Comparison of ENCODE assay signal across 12 cellular contexts in the genomic region with DNA sequence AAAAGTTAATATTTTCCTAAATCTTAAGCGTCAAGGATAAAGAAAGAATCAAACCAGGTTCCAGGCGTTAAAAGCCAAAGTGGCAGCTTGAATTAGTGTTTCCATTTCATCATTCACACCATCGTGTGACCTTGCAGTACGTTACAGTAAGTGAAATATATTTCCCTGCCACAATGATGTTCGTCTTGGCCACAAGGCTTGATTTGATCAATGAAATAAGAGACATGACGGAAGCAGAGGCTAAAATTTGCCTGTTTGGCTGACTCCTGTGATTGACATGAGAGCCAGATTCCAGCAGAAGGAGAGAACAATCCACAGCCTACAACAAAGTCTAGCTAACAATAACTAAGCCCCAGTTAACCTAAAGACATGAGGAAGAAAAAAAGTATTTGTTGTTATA.
"Had no signal": no experiment of that assay in that cellular context is flagged by ENCODE, and none has a peak within 500 bp of the region (broad histone marks: within the 10 kb centered on the region; RNA-seq: fewer than 3 reads in every experiment).

No MANE protein-coding gene starts in this region.

- H3K4me3 ChIP-seq: ascending aorta, dorsolateral prefrontal cortex, esophagus muscularis mucosa, lung had no signal

- H3K4me1 ChIP-seq: ascending aorta had no signal

- H3K27me3 Mint-ChIP-seq: activated naive CD8-positive, alpha-beta T cell treated with anti-CD3 and anti-CD28 coated beads, Interleukin-2, amount 10 ng/mL, durations not matched to agents 7 days and 5 days; activated T-helper 17 cell treated with anti-CD3 and anti-CD28 coated beads, Interleukin-2, amount 50 U/mL, for 72 hours had no signal

- H3K9me3 ChIP-seq: ascending aorta, esophagus muscularis mucosa, neutrophil had no signal

- DNase-seq: activated CD4-positive, alpha-beta T cell treated with anti-CD3 and anti-CD28 coated beads for 4 hours; activated naive CD8-positive, alpha-beta T cell treated with anti-CD3 and anti-CD28 coated beads, Interleukin-2, amount 10 ng/mL, durations not matched to agents 7 days and 5 days; dorsolateral prefrontal cortex; left colon; midbrain; substantia nigra; trophoblast cell had no signal

- H3K27ac Mint-ChIP-seq: activated T-helper 17 cell treated with anti-CD3 and anti-CD28 coated beads, Interleukin-2, amount 50 U/mL, for 72 hours had no signal

- H3K27me3 ChIP-seq: ascending aorta, dorsolateral prefrontal cortex, esophagus muscularis mucosa, neutrophil had no signal

- H3K36me3 ChIP-seq: ascending aorta, esophagus muscularis mucosa had no signal

- H3K9me3 Mint-ChIP-seq: activated naive CD8-positive, alpha-beta T cell treated with anti-CD3 and anti-CD28 coated beads, Interleukin-2, amount 10 ng/mL, durations not matched to agents 7 days and 5 days; activated T-helper 17 cell treated with anti-CD3 and anti-CD28 coated beads, Interleukin-2, amount 50 U/mL, for 72 hours had no signal

- ATAC-seq: activated T-helper 17 cell treated with anti-CD3 and anti-CD28 coated beads, Interleukin-2, amount 50 U/mL, for 72 hours; left colon had no signal
